9 cellular contexts compared by ENCODE assay signal in genomic region chr16:75697571-75697970, GRCh38. TPM values are rescaled to one million over a fixed set of nuclear protein-coding genes. Genes with fewer than 3 reads are reported as not detected.
"Had no signal": no experiment of that assay in that cellular context is flagged by ENCODE, and none has a peak within 500 bp of the region (broad histone marks: within the 10 kb centered on the region; RNA-seq: fewer than 3 reads in every experiment).

No MANE protein-coding gene starts in this region.

- DNase-seq: GM23248, GOT3, H7, HFFc6, IMR-90 had no signal

- ATAC-seq: HCT116, K562 had no signal

- H3K27ac Mint-ChIP-seq: HFFc6 had no signal

- H3K9me3 Mint-ChIP-seq: HFFc6 had no signal

- H3K4me3 Mint-ChIP-seq: HFFc6 had no signal

RNA-seq across cellular contexts. Expression of gene DUXB, which starts 3.7 kb away (rescaled TPM):
- total RNA-seq: GM23248, H4, H7, HFFc6, HT-29, IMR-90, K562 had no signal

RNA-seq across cellular contexts. Expression of gene CPHXL2, which starts 20.8 kb away (rescaled TPM):
- total RNA-seq: GM23248, H4, H7, HFFc6, HT-29, IMR-90, K562 had no signal

RNA-seq across cellular contexts. Expression of gene CPHXL, which starts 28.7 kb away (rescaled TPM):
- total RNA-seq: GM23248, H4, H7, HFFc6, HT-29, IMR-90, K562 had no signal
